Comparison of ENCODE assay signal across 14 cellular contexts in genomic region chr1:233114860-233115259, GRCh38.
DNase-seq lines count a peak whose midpoint lies in the region; ATAC-seq and TF ChIP-seq lines count a peak whose summit lies in the region.
"Had no signal": no experiment of that assay in that cellular context is flagged by ENCODE, and none has a peak within 500 bp of the region (broad histone marks: within the 10 kb centered on the region; RNA-seq: fewer than 3 reads in every experiment).

No MANE protein-coding gene starts in this region.

- H3K9me3 Mint-ChIP-seq in activated CD8-positive, alpha-beta T cell treated with anti-CD3 and anti-CD28 coated beads, Interleukin-2, amount 10 ng/mL, durations not matched to agents 7 days and 5 days (ENCODE audit: insufficient read depth) = no peaks in the 10 kb centered on the region
- H3K9me3 Mint-ChIP-seq in activated CD8-positive, alpha-beta T cell treated with anti-CD3 and anti-CD28 coated beads for 36 hours = no peaks in the 10 kb centered on the region
- H3K9me3 Mint-ChIP-seq: activated CD4-positive, alpha-beta memory T cell treated with anti-CD3 and anti-CD28 coated beads for 36 hours; activated naive CD8-positive, alpha-beta T cell treated with anti-CD3 and anti-CD28 coated beads, Interleukin-2, amount 10 ng/mL, durations not matched to agents 7 days and 5 days had no signal

- H3K27ac Mint-ChIP-seq in activated CD8-positive, alpha-beta T cell treated with anti-CD3 and anti-CD28 coated beads, Interleukin-2, amount 10 ng/mL, durations not matched to agents 7 days and 5 days = peak overlapping the region; percentile 32
- no peak overlapping the region for H3K27ac Mint-ChIP-seq in activated CD8-positive, alpha-beta T cell treated with anti-CD3 and anti-CD28 coated beads for 36 hours
- H3K27ac Mint-ChIP-seq: activated CD4-positive, alpha-beta memory T cell treated with anti-CD3 and anti-CD28 coated beads for 36 hours had no signal

- H3K4me3 Mint-ChIP-seq in activated CD8-positive, alpha-beta T cell treated with anti-CD3 and anti-CD28 coated beads, Interleukin-2, amount 10 ng/mL, durations not matched to agents 7 days and 5 days = no peak overlapping the region
- no peak overlapping the region for H3K4me3 Mint-ChIP-seq in activated CD8-positive, alpha-beta T cell treated with anti-CD3 and anti-CD28 coated beads for 36 hours
- H3K4me3 Mint-ChIP-seq: activated CD4-positive, alpha-beta memory T cell treated with anti-CD3 and anti-CD28 coated beads for 36 hours had no signal

- H2AFZ ChIP-seq in PC-9 = no peak overlapping the region

- peaks cover 12% of the 10 kb centered on the region for H3K36me3 Mint-ChIP-seq in activated CD8-positive, alpha-beta T cell treated with anti-CD3 and anti-CD28 coated beads, Interleukin-2, amount 10 ng/mL, durations not matched to agents 7 days and 5 days (ENCODE audit: low read depth)
- H3K36me3 Mint-ChIP-seq in activated CD8-positive, alpha-beta T cell treated with anti-CD3 and anti-CD28 coated beads for 36 hours (ENCODE audit: low read depth) = peaks cover 18% of the 10 kb centered on the region

- CTCF ChIA-PET in activated CD8-positive, alpha-beta T cell treated with anti-CD3 and anti-CD28 coated beads, Interleukin-2, amount 10 ng/mL, durations not matched to agents 7 days and 5 days (lab: Charles Lee) = no interaction called here
- CTCF ChIA-PET in activated CD8-positive, alpha-beta T cell treated with anti-CD3 and anti-CD28 coated beads for 36 hours (lab: Charles Lee) = no interaction called here
- CTCF ChIA-PET in PC-9 (lab: Charles Lee) = no interaction called here

- WGBS in iPS DF 6.9 (ENCODE audit: insufficient coverage, insufficient read length) = no CpG with 5 or more reads among the region's 5 CpGs
- WGBS in thymus = 89% methylated on average over 5 of the region's 5 CpGs

- intact Hi-C loops in activated CD8-positive, alpha-beta T cell treated with anti-CD3 and anti-CD28 coated beads for 36 hours (cut with micrococcal nuclease) = no loop called here
- intact Hi-C loops in PC-9 (cut with micrococcal nuclease; ENCODE audit: unreplicated experiment) = loop anchor here (10.0 kb wide), 1 partner anchor 1290 kb away; no protein-coding TSS in a partner anchor

- TF ChIP-seq CTCF in activated CD8-positive, alpha-beta T cell treated with anti-CD3 and anti-CD28 coated beads for 36 hours (IDR thresholded peaks at IDR 0.05) = no peak
- TF ChIP-seq CTCF in PC-9 (conservative IDR thresholded peaks at IDR 0.05) = no peak

- no peaks in the 10 kb centered on the region for H3K79me2 ChIP-seq in PC-9 (ENCODE audit: low read depth)

- H3K36me3 ChIP-seq in PC-9 (ENCODE audit: low read depth) (peaks cover 10% of the 10 kb centered on the region), iPS DF 6.9 (ENCODE audit: control insufficient read depth, insufficient read depth, low read length) (no peaks in the 10 kb centered on the region; the same call in 1 of the 2 replicates), thymus (ENCODE audit: control insufficient read depth, insufficient read depth) (no peaks in the 10 kb centered on the region)
- H3K36me3 ChIP-seq: left lung, SJCRH30 had no signal

- H3K4me3 ChIP-seq in PC-9 (no peak overlapping the region), iPS DF 6.9 (ENCODE audit: low read length) (no peak overlapping the region), thymus (ENCODE audit: low read length) (no peak overlapping the region)
- H3K4me3 ChIP-seq: left lung, SJCRH30 had no signal

- H3F3A ChIP-seq in PC-9 (ENCODE audit: insufficient read depth, low read depth) = peaks cover 46% of the 10 kb centered on the region

- H3K9me3 ChIP-seq in PC-9 (ENCODE audit: insufficient read depth, low read depth) = peaks cover 8% of the 10 kb centered on the region
- H3K9me3 ChIP-seq in iPS DF 6.9 (ENCODE audit: control insufficient read depth, insufficient read depth, low read length) = no peaks in the 10 kb centered on the region
- H3K9me3 ChIP-seq in thymus (ENCODE audit: control insufficient read depth) = no peaks in the 10 kb centered on the region
- H3K9me3 ChIP-seq: left lung, SJCRH30 had no signal

- H4K20me1 ChIP-seq in PC-9 (ENCODE audit: insufficient read depth) = no peaks in the 10 kb centered on the region

- no peak for ATAC-seq in activated CD8-positive, alpha-beta T cell treated with anti-CD3 and anti-CD28 coated beads, Interleukin-2, amount 10 ng/mL, durations not matched to agents 7 days and 5 days
- no peak for ATAC-seq in activated CD8-positive, alpha-beta T cell treated with anti-CD3 and anti-CD28 coated beads for 36 hours
- ATAC-seq in SK-N-SH treated with all-trans-retinoic acid at 6 μM for 48 hours (no peak), GM18868 (IDR thresholded peaks at IDR 0.05; ENCODE audit: unreplicated experiment) (no peak)
- ATAC-seq: left lung had no signal

- POLR2A ChIA-PET in activated CD8-positive, alpha-beta T cell treated with anti-CD3 and anti-CD28 coated beads, Interleukin-2, amount 10 ng/mL, durations not matched to agents 7 days and 5 days (lab: Charles Lee) = no interaction called here
- POLR2A ChIA-PET in activated CD8-positive, alpha-beta T cell treated with anti-CD3 and anti-CD28 coated beads for 36 hours (lab: Charles Lee) = no interaction called here
- POLR2A ChIA-PET in PC-9 (lab: Charles Lee; ENCODE audit: unreplicated experiment) = interaction anchor here (0.5 kb wide), 1 partner anchor 62 kb away, joined by 3 read pairs; no protein-coding TSS in a partner anchor

- H3K27me3 ChIP-seq in PC-9 (ENCODE audit: insufficient read depth, low read depth) (no peaks in the 10 kb centered on the region), iPS DF 6.9 (ENCODE audit: control insufficient read depth, insufficient read depth, low read length) (no peaks in the 10 kb centered on the region), thymus (ENCODE audit: control insufficient read depth, insufficient read depth) (no peaks in the 10 kb centered on the region)
- H3K27me3 ChIP-seq: left lung, SJCRH30 had no signal

- H3K4me1 ChIP-seq in PC-9 (replicated peaks; ENCODE audit: insufficient read depth) (peaks cover 47% of the 10 kb centered on the region), iPS DF 6.9 (ENCODE audit: control insufficient read depth, insufficient read depth, low read length) (peaks cover 9% of the 10 kb centered on the region), thymus (ENCODE audit: control insufficient read depth, insufficient read depth, low read length) (no peaks in the 10 kb centered on the region)

- H3K27me3 Mint-ChIP-seq in activated CD8-positive, alpha-beta T cell treated with anti-CD3 and anti-CD28 coated beads, Interleukin-2, amount 10 ng/mL, durations not matched to agents 7 days and 5 days (ENCODE audit: low read depth) = no peaks in the 10 kb centered on the region
- H3K27me3 Mint-ChIP-seq in activated CD8-positive, alpha-beta T cell treated with anti-CD3 and anti-CD28 coated beads for 36 hours = no peaks in the 10 kb centered on the region
- H3K27me3 Mint-ChIP-seq: activated CD4-positive, alpha-beta memory T cell treated with anti-CD3 and anti-CD28 coated beads for 36 hours; activated naive CD8-positive, alpha-beta T cell treated with anti-CD3 and anti-CD28 coated beads, Interleukin-2, amount 10 ng/mL, durations not matched to agents 7 days and 5 days had no signal

- no TSS peak for BruUV-seq in PC-9 (replicated peaks; lab: Mats Ljungman, UMichigan)

- H3K27ac ChIP-seq in PC-9 (peak overlapping the region; percentile 99), iPS DF 6.9 (ENCODE audit: low read length) (peak overlapping the region; percentile 75), thymus (ENCODE audit: low read depth) (peak overlapping the region; percentile 60)
- H3K27ac ChIP-seq: SJCRH30 had no signal

- H3K4me1 Mint-ChIP-seq in activated CD8-positive, alpha-beta T cell treated with anti-CD3 and anti-CD28 coated beads, Interleukin-2, amount 10 ng/mL, durations not matched to agents 7 days and 5 days (ENCODE audit: low read depth) = peaks cover 33% of the 10 kb centered on the region
- peaks cover 12% of the 10 kb centered on the region for H3K4me1 Mint-ChIP-seq in activated CD8-positive, alpha-beta T cell treated with anti-CD3 and anti-CD28 coated beads for 36 hours (ENCODE audit: low read depth)

- H3K9me2 ChIP-seq in PC-9 (ENCODE audit: insufficient read depth) = no peaks in the 10 kb centered on the region

- no peak for DNase-seq in activated CD8-positive, alpha-beta T cell treated with anti-CD3 and anti-CD28 coated beads, Interleukin-2, amount 10 ng/mL, durations not matched to agents 7 days and 5 days
- no peak for DNase-seq in activated CD8-positive, alpha-beta T cell treated with anti-CD3 and anti-CD28 coated beads for 36 hours
- DNase-seq in PC-9 = no peak
- no peak for DNase-seq in iPS DF 6.9 (ENCODE audit: low read depth, low spot score)
- no peak for DNase-seq in NCI-H1930 (lab: John Stamatoyannopoulos, UW)
- DNase-seq: activated CD4-positive, alpha-beta memory T cell treated with anti-CD3 and anti-CD28 coated beads for 36 hours; activated naive CD8-positive, alpha-beta T cell treated with anti-CD3 and anti-CD28 coated beads, Interleukin-2, amount 10 ng/mL, durations not matched to agents 7 days and 5 days; left lung; NCI-H446; SJCRH30; stimulated activated CD4-positive, alpha-beta T cell treated with anti-CD3 and anti-CD28 coated beads, Interleukin-4, amount 100 ng/mL, for 4 hours had no signal

- H3K4me2 ChIP-seq in PC-9 = peak overlapping the region; percentile 79

TF ChIP-seq in SK-N-SH treated with all-trans-retinoic acid at 6 μM for 48 hours, 23 proteins besides CTCF, POLR2A, EP300 and RAD21:
- no peak for TF ChIP-seq TCF4 (CRISPR knock-in tag; IDR thresholded peaks at IDR 0.05; ENCODE audit: borderline replicate concordance)
- TF ChIP-seq BACH2 (CRISPR knock-in tag; IDR thresholded peaks at IDR 0.05; ENCODE audit: borderline replicate concordance) = no peak
- no peak for TF ChIP-seq TOX (CRISPR knock-in tag; IDR thresholded peaks at IDR 0.05; ENCODE audit: borderline replicate concordance)
- TF ChIP-seq ZNF565 (CRISPR knock-in tag; conservative IDR thresholded peaks at IDR 0.05; ENCODE audit: low read depth) = no peak
